In genomic region chr13:104616990-104617389, GRCh38 we compare ENCODE assay signal across 16 cellular contexts.
DNase-seq lines count a peak whose midpoint lies in the region; ATAC-seq and TF ChIP-seq lines count a peak whose summit lies in the region.
"Had no signal": no experiment of that assay in that cellular context is flagged by ENCODE, and none has a peak within 500 bp of the region (broad histone marks: within the 10 kb centered on the region; RNA-seq: fewer than 3 reads in every experiment).

No MANE protein-coding gene starts in this region.

- no peak for DNase-seq in activated T-cell treated with anti-CD3 and anti-CD28 coated beads, Interleukin-2, amount 50 U/mL, for 1 hour
- DNase-seq in stimulated activated CD4-positive, alpha-beta T cell treated with anti-CD3 and anti-CD28 coated beads, Interleukin-15, amount 100 ng/mL, for 24 hours, result no peak
- DNase-seq in central memory CD4-positive, alpha-beta T cell, result no peak
- DNase-seq in hepatic stellate cell (ENCODE audit: low spot score), result no peak
- DNase-seq: CD8-positive, alpha-beta memory T cell; GOT3; Kasumi-1; MG63; NCI-H1105; NCI-H1694; NCI-H2081 treated with DMSO at 0.1 percent for 48 hours; PC-3; T1000 had no signal

- no peak for TF ChIP-seq POLR2A in GM18505 (IDR thresholded peaks at IDR 0.05; ENCODE audit: borderline replicate concordance, extremely low read depth, insufficient read depth, insufficient read length)

- ATAC-seq in GM18505 (IDR thresholded peaks at IDR 0.05; ENCODE audit: unreplicated experiment) (peak; percentile 56), GM21786 (IDR thresholded peaks at IDR 0.05; ENCODE audit: unreplicated experiment) (peak; percentile 47), HG03521 (IDR thresholded peaks at IDR 0.05; ENCODE audit: unreplicated experiment) (peak; percentile 68)
- ATAC-seq: PC-3 had no signal
